27 cellular contexts compared by ENCODE assay signal in the genomic region with DNA sequence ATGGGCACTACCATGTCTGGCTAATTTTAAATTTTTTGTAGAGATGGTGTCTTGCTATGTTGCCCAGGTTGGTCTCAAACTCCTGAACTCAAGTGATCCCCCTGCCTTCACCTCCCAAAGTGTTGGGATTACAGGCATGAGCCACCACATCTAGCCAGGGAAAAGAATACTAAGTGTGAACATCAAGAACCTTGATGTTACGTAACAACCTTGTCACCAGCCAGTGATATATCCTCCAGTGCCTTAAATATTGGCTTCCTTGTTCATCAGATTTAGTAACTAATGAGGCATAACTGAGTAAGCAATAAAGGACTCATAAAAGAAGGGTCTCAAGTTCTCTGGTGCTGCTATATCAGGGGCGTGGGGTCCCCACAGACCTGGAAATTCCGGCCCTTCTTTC.
"Had no signal": no experiment of that assay in that cellular context is flagged by ENCODE, and none has a peak within 500 bp of the region (broad histone marks: within the 10 kb centered on the region; RNA-seq: fewer than 3 reads in every experiment).

No MANE protein-coding gene starts in this region.

- H3K27ac ChIP-seq: dorsolateral prefrontal cortex, epithelial cell of prostate, foreskin keratinocyte, gastroesophageal sphincter, heart left ventricle, neural progenitor cell, parathyroid adenoma, right atrium auricular region, sigmoid colon, skin epidermis, spleen, testis, tibial artery had no signal

- H3K9ac ChIP-seq: neural progenitor cell, parathyroid adenoma had no signal

- H3K9me3 ChIP-seq: gastroesophageal sphincter, heart left ventricle, right atrium auricular region, sigmoid colon, spleen, testis, tibial artery had no signal

- ATAC-seq: esophagus mucosa; foreskin keratinocyte; gastroesophageal sphincter; heart left ventricle; left colon; natural killer cell; stimulated activated memory B cell treated with anti-CD40 and anti-IgM and Interleukin-4, amounts not matched to agents 10 μg/mL and 1 μg/mL and 100 μg/mL, for 72 hours; stimulated activated naive CD8-positive, alpha-beta T cell treated with anti-CD3 and anti-CD28 coated beads, Interleukin-15, Interleukin-2, amounts not matched to agents 100 U/mL and 50 U/mL, for 24 hours had no signal

- H2AFZ ChIP-seq: neural progenitor cell, parathyroid adenoma had no signal

- H3K4me2 ChIP-seq: neural progenitor cell had no signal

- H3K36me3 ChIP-seq: gastroesophageal sphincter, heart left ventricle, neural progenitor cell, right atrium auricular region, sigmoid colon, spleen, tibial artery had no signal

- H3K79me2 ChIP-seq: parathyroid adenoma had no signal

- FAIRE-seq: colon, islet of Langerhans, urothelium cell line had no signal

- H3K4me3 ChIP-seq: dorsolateral prefrontal cortex, gastroesophageal sphincter, heart left ventricle, neural progenitor cell, right atrium auricular region, sigmoid colon, skin epidermis, spleen, testis, tibial artery had no signal

- H3K4me1 ChIP-seq: foreskin keratinocyte, gastroesophageal sphincter, parathyroid adenoma, right atrium auricular region, spleen, testis, tibial artery had no signal

- DNase-seq: central memory CD4-positive, alpha-beta T cell; dorsolateral prefrontal cortex; effector CD4-positive, alpha-beta T cell; endodermal cell; foreskin keratinocyte; heart left ventricle; hippocampal formation; left colon; natural killer cell; sigmoid colon; spleen; stimulated activated CD4-positive, alpha-beta T cell treated with anti-CD3 and anti-CD28 coated beads, Interleukin-4, amount 100 ng/mL, for 4 hours; stimulated activated naive CD8-positive, alpha-beta T cell treated with anti-CD3 and anti-CD28 coated beads, Interleukin-15, Interleukin-2, amounts not matched to agents 100 U/mL and 50 U/mL, for 24 hours; substantia nigra; testis; tibial artery had no signal

- H3K27me3 ChIP-seq: foreskin keratinocyte, heart left ventricle, right atrium auricular region, sigmoid colon, testis, tibial artery had no signal
